Comparison of ENCODE assay signal across 21 cellular contexts in the genomic region with DNA sequence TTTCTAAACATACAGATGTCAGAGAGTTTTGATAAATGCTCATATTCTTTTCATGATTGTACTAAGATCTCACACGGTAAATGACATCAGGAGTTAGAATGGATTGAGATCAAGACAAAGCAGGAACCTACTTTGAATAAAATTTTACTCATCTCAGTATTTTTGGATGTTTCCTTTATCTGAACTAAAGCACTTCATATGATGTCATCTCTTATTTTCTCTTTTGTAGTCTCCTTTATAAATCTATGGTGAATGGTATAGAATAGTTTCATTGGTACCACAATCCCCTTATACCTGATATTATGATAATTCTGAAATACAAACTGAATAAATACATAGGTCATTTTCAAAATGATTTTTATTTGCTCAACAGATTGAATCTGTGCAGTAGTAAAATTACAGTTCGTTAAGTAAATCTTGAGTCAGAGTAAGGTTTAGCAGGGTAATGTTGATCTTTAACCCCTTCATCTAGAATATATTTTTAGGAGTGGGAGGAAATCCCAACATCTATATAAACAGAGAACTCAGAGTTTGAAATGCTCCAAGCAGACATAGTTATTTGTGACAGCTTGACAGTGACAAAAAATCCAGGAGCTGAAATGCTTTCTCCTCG.
"Had no signal": no experiment of that assay in that cellular context is flagged by ENCODE, and none has a peak within 500 bp of the region (broad histone marks: within the 10 kb centered on the region; RNA-seq: fewer than 3 reads in every experiment).

No MANE protein-coding gene starts in this region.

- H3K9me3 Mint-ChIP-seq: activated B cell treated with CpG ODN at 0.5 μM for 24 hours; activated CD4-positive, alpha-beta memory T cell treated with anti-CD3 and anti-CD28 coated beads, Interleukin-2, amount 10 ng/mL, durations not matched to agents 7 days and 5 days; activated CD4-positive, alpha-beta T cell treated with anti-CD3 and anti-CD28 coated beads, Interleukin-2, amount 10 ng/mL, durations not matched to agents 7 days and 5 days; activated naive CD4-positive, alpha-beta T cell treated with anti-CD3 and anti-CD28 coated beads for 36 hours; activated T-helper 17 cell treated with anti-CD3 and anti-CD28 coated beads, Interleukin-2, amount 50 U/mL, for 72 hours had no signal

- DNase-seq: activated B cell treated with CpG ODN at 0.5 μM for 24 hours; activated CD4-positive, alpha-beta memory T cell treated with anti-CD3 and anti-CD28 coated beads, Interleukin-2, amount 10 ng/mL, durations not matched to agents 7 days and 5 days; activated CD4-positive, alpha-beta T cell treated with anti-CD3 and anti-CD28 coated beads for 1 hour; activated CD4-positive, alpha-beta T cell treated with anti-CD3 and anti-CD28 coated beads, Interleukin-2, amount 10 ng/mL, durations not matched to agents 7 days and 5 days; activated gamma-delta T cell; activated naive CD4-positive, alpha-beta T cell treated with anti-CD3 and anti-CD28 coated beads for 36 hours; activated T-cell treated with anti-CD3 and anti-CD28 coated beads for 4 hours; activated T-cell treated with anti-CD3 and anti-CD28 coated beads, Interleukin-2, amount 50 U/mL, for 48 hours; MG63; NCI-H1105 treated with DMSO at 0.1 percent for 48 hours; NCI-H1436 treated with DMSO at 0.1 percent for 48 hours; NCI-H187; NCI-H2081; NCI-H524; PC-9; SHP77 treated with DMSO at 0.1 percent for 48 hours; T-helper 17 cell; T-helper 9 cell had no signal

- H3K9me3 ChIP-seq: MG63 had no signal

- H3K4me3 Mint-ChIP-seq: activated B cell treated with CpG ODN at 0.5 μM for 24 hours; activated CD4-positive, alpha-beta memory T cell treated with anti-CD3 and anti-CD28 coated beads, Interleukin-2, amount 10 ng/mL, durations not matched to agents 7 days and 5 days; activated CD4-positive, alpha-beta T cell treated with anti-CD3 and anti-CD28 coated beads, Interleukin-2, amount 10 ng/mL, durations not matched to agents 7 days and 5 days; activated naive CD4-positive, alpha-beta T cell treated with anti-CD3 and anti-CD28 coated beads for 36 hours; activated naive CD8-positive, alpha-beta T cell; activated T-helper 17 cell treated with anti-CD3 and anti-CD28 coated beads, Interleukin-2, amount 50 U/mL, for 72 hours; T-helper 17 cell had no signal

- H3K4me2 ChIP-seq: KMS-11, PC-9 had no signal

- H3K27ac ChIP-seq: KMS-11, PC-9 had no signal

- H3K9ac ChIP-seq: KMS-11 had no signal

- H2AFZ ChIP-seq: PC-9 had no signal

- H3K4me1 Mint-ChIP-seq: activated B cell treated with CpG ODN at 0.5 μM for 24 hours; activated CD4-positive, alpha-beta T cell treated with anti-CD3 and anti-CD28 coated beads, Interleukin-2, amount 10 ng/mL, durations not matched to agents 7 days and 5 days; activated T-helper 17 cell treated with anti-CD3 and anti-CD28 coated beads, Interleukin-2, amount 50 U/mL, for 72 hours had no signal

- ATAC-seq: T-helper 17 cell had no signal

- H3K27ac Mint-ChIP-seq: activated B cell treated with CpG ODN at 0.5 μM for 24 hours; activated CD4-positive, alpha-beta memory T cell treated with anti-CD3 and anti-CD28 coated beads, Interleukin-2, amount 10 ng/mL, durations not matched to agents 7 days and 5 days; activated CD4-positive, alpha-beta T cell treated with anti-CD3 and anti-CD28 coated beads, Interleukin-2, amount 10 ng/mL, durations not matched to agents 7 days and 5 days; activated naive CD4-positive, alpha-beta T cell treated with anti-CD3 and anti-CD28 coated beads for 36 hours; activated naive CD8-positive, alpha-beta T cell; activated T-helper 17 cell treated with anti-CD3 and anti-CD28 coated beads, Interleukin-2, amount 50 U/mL, for 72 hours; T-helper 17 cell had no signal

- H3K4me3 ChIP-seq: MG63, PC-9 had no signal

- H3K36me3 ChIP-seq: MG63 had no signal

- H3K27me3 ChIP-seq: MG63 had no signal

- H3K27me3 Mint-ChIP-seq: activated B cell treated with CpG ODN at 0.5 μM for 24 hours; activated naive CD8-positive, alpha-beta T cell had no signal
